Comparison of ENCODE assay signal across 1 cellular context in the genomic region with DNA sequence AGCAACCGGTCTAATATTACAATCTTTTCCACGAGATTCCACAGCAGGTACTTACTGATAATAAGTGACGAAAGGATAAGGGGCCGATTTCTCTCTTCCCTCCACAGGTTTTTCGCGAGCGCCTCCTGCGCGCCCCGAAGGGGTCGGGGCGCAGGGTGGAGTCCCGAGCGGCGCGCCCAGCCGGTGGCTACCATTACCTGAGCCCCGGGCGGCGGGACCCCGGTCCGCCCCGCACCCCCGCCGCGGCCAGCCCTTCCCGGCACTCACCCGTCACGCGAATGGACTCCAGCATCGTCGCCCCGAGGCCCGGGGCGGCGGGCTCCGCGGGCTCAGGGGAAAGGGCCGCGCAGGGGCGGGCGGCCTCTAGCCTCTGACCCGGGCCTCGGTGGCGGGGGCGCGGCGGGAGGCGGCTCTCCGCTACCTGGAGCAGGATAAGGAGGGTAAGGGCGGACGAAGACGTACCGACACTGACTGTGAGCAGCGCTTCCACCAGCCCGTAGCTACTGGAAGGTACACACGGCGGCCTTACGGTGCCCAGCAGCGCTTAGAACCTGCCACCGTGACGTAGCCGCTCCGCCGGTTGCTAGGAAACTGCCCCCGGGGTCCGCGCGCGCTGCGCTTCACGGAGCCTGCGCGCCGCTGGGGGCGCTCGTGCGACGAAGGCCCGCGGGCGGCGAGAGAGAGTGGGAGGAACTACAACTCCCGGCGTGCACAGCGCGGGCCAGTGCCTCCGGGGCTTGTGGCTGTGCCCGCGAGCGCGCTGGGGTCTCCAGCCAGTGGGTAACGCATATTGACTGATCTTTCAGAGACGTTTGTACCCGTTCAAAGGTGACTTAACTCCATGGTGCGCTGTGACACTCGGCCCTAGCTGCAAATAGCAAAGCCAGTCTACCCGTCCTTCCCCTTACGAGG.
A peak's percentile ranks its signal among the peaks of the same experiment; 100 is the strongest.
TF ChIP-seq lines count a peak whose summit lies in the region.

No MANE protein-coding gene starts in this region.

TF ChIP-seq in HEK293, 187 proteins besides CTCF, POLR2A, EP300 and RAD21 (continued from another document):
- TF ChIP-seq ZNF645 (tag by site-specific recombination; IDR thresholded peaks at IDR 0.05) (no peak), ZBTB11 (tag by site-specific recombination; conservative IDR thresholded peaks at IDR 0.05; ENCODE audit: low read depth) (no peak), ZNF423 (tag by site-specific recombination; IDR thresholded peaks at IDR 0.05) (no peak), MEIS1 (CRISPR knock-in tag; IDR thresholded peaks at IDR 0.05; ENCODE audit: borderline replicate concordance) (no peak), ZNF629 (tag by site-specific recombination; IDR thresholded peaks at IDR 0.05) (peak; percentile 85), ZFHX2 (tag by site-specific recombination; conservative IDR thresholded peaks at IDR 0.05) (peak; percentile 72), ZNF280D (tag by site-specific recombination; IDR thresholded peaks at IDR 0.05) (no peak), OSR2 (tag by site-specific recombination; IDR thresholded peaks at IDR 0.05) (peak; percentile 86), ZNF624 (tag by site-specific recombination; IDR thresholded peaks at IDR 0.05) (no peak), ZNF2 (tag by site-specific recombination; IDR thresholded peaks at IDR 0.05) (peak; percentile 41; the same call in 1 of the 2 replicates), ZBTB20 (tag by site-specific recombination; IDR thresholded peaks at IDR 0.05) (no peak; the same call in 1 of the 2 replicates), ZNF292 (tag by site-specific recombination; IDR thresholded peaks at IDR 0.05; ENCODE audit: borderline replicate concordance, low read depth) (no peak), ZNF623 (tag by site-specific recombination; IDR thresholded peaks at IDR 0.05) (no peak), ZNF302 (tag by site-specific recombination; IDR thresholded peaks at IDR 0.05; ENCODE audit: low read depth) (no peak), ELK4 (IDR thresholded peaks at IDR 0.05; ENCODE audit: borderline replicate concordance, low read depth, low read length) (no peak), ZIC2 (tag by site-specific recombination; IDR thresholded peaks at IDR 0.05) (no peak; the same call in none of the 2 replicates), ZNF777 (tag by site-specific recombination; IDR thresholded peaks at IDR 0.05; ENCODE audit: borderline replicate concordance) (no peak), GLIS1 (tag by site-specific recombination; IDR thresholded peaks at IDR 0.05) (peak; percentile 66), ZNF677 (tag by site-specific recombination; IDR thresholded peaks at IDR 0.05) (no peak)
- TF ChIP-seq, protein P1, sequence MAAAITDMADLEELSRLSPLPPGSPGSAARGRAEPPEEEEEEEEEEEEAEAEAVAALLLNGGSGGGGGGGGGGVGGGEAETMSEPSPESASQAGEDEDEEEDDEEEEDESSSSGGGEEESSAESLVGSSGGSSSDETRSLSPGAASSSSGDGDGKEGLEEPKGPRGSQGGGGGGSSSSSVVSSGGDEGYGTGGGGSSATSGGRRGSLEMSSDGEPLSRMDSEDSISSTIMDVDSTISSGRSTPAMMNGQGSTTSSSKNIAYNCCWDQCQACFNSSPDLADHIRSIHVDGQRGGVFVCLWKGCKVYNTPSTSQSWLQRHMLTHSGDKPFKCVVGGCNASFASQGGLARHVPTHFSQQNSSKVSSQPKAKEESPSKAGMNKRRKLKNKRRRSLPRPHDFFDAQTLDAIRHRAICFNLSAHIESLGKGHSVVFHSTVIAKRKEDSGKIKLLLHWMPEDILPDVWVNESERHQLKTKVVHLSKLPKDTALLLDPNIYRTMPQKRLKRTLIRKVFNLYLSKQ (tag by site-specific recombination; IDR thresholded peaks at IDR 0.05; ENCODE audit: borderline replicate concordance) = no peak
- TF ChIP-seq, protein P2, sequence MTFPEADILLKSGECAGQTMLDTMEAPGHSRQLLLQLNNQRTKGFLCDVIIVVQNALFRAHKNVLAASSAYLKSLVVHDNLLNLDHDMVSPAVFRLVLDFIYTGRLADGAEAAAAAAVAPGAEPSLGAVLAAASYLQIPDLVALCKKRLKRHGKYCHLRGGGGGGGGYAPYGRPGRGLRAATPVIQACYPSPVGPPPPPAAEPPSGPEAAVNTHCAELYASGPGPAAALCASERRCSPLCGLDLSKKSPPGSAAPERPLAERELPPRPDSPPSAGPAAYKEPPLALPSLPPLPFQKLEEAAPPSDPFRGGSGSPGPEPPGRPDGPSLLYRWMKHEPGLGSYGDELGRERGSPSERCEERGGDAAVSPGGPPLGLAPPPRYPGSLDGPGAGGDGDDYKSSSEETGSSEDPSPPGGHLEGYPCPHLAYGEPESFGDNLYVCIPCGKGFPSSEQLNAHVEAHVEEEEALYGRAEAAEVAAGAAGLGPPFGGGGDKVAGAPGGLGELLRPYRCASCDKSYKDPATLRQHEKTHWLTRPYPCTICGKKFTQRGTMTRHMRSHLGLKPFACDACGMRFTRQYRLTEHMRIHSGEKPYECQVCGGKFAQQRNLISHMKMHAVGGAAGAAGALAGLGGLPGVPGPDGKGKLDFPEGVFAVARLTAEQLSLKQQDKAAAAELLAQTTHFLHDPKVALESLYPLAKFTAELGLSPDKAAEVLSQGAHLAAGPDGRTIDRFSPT (tag by site-specific recombination; IDR thresholded peaks at IDR 0.05) = peak; percentile 71; the same call in 1 of the 2 replicates
